ENCODE assay signal across 16 cellular contexts in genomic region chr2:146807568-146808168, GRCh38.
DNase-seq lines count a peak whose midpoint lies in the region; ATAC-seq, FAIRE-seq and TF ChIP-seq lines count a peak whose summit lies in the region.
"Had no signal": no experiment of that assay in that cellular context is flagged by ENCODE, and none has a peak within 500 bp of the region (broad histone marks: within the 10 kb centered on the region; RNA-seq: fewer than 3 reads in every experiment).

No MANE protein-coding gene starts in this region.

- H3K4me3 ChIP-seq in GM12878 (no peak overlapping the region), skeletal muscle cell (ENCODE audit: low read depth, low read length) (no peak overlapping the region), A673 (ENCODE audit: low read depth, low read length, poor library complexity, severe bottlenecking) (no peak overlapping the region)

- H3K9me3 ChIP-seq in GM12878 (replicated peaks; ENCODE audit: control insufficient read depth, insufficient read depth, low read length) (no peaks in the 10 kb centered on the region), A673 (ENCODE audit: low read depth, low read length, poor library complexity, severe bottlenecking) (no peaks in the 10 kb centered on the region)

- H3K4me1 ChIP-seq in GM12878 (ENCODE audit: control insufficient read depth, insufficient read depth, low read length): no peaks in the 10 kb centered on the region
- H3K4me1 ChIP-seq in A673 (ENCODE audit: insufficient read depth, low read length, poor library complexity, severe bottlenecking): no peaks in the 10 kb centered on the region
- peaks cover 8% of the 10 kb centered on the region for H3K4me1 ChIP-seq in foreskin keratinocyte

- 58% methylated on average over 13 of the region's 17 CpGs for WGBS in GM12878 (ENCODE audit: insufficient coverage, insufficient replicate concordance, low lambda C conversion rate, missing lambda C conversion rate)

- in situ Hi-C loops in GM12878 (cut with MboI): no loop called here

- CTCF ChIA-PET in GM12878 (lab: Yijun Ruan, JAX) (interaction anchor here (1.1 kb wide), 1 partner anchor 112 kb away, joined by 4 read pairs; no protein-coding TSS in a partner anchor), A673 (lab: Charles Lee) (no interaction called here)

- no peak for FAIRE-seq in GM12878 (lab: Jason Lieb, UNC)
- FAIRE-seq: HepG2 had no signal

- no peak overlapping the region for H3K9ac ChIP-seq in GM12878 (ENCODE audit: control insufficient read depth, insufficient read depth, low read length)

- no peaks in the 10 kb centered on the region for H4K20me1 ChIP-seq in GM12878 (ENCODE audit: control insufficient read depth, insufficient read depth)

- no peak for TF ChIP-seq POLR2A in GM12878 (IDR thresholded peaks at IDR 0.05; ENCODE audit: low read depth, low read length)

- no peaks in the 10 kb centered on the region for H3K79me2 ChIP-seq in GM12878 (ENCODE audit: control insufficient read depth, insufficient read depth, low read length)

- SMC1A ChIA-PET in GM12878 (lab: Charles Lee; ENCODE audit: uncharacterized antibody, unreplicated experiment): interaction anchor here (0.5 to 1.7 kb wide), 8 partner anchors 10 to 125 kb away, joined by 3 to 9 read pairs (median 4); no protein-coding TSS in a partner anchor

- H3K27ac ChIP-seq in GM12878 (ENCODE audit: control insufficient read depth, insufficient read depth) (no peak overlapping the region), A673 (ENCODE audit: low read depth, low read length, poor library complexity, severe bottlenecking) (no peak overlapping the region), foreskin keratinocyte (no peak overlapping the region)
- H3K27ac ChIP-seq: C4-2B had no signal

- RAD21 ChIA-PET in GM12878 (lab: Charles Lee; ENCODE audit: unreplicated experiment): interaction anchor here (1.0 to 1.7 kb wide), 3 partner anchors 10 to 87 kb away, joined by 3 to 5 read pairs (median 4); no protein-coding TSS in a partner anchor

- DNase-seq in NCI-H82 (lab: John Stamatoyannopoulos, UW) (peak; percentile 97), GM12878 (ENCODE audit: low read depth, low spot score) (no peak), skeletal muscle cell (ENCODE audit: low read depth) (peak; percentile 17), A673 (ENCODE audit: low spot score) (no peak), foreskin keratinocyte (no peak)
- DNase-seq: KG1, NCI-H1436, NCI-H2029, NCI-H2171, NCI-H510A had no signal

- no peak overlapping the region for H2AFZ ChIP-seq in GM12878 (ENCODE audit: control insufficient read depth, low read depth, low read length)

- no TSS peak for BruUV-seq in GM12878 (replicated peaks; lab: Mats Ljungman, UMichigan)
- BruUV-seq in A673 (replicated peaks; lab: Mats Ljungman, UMichigan): no TSS peak

- no peak overlapping the region for H3K4me2 ChIP-seq in GM12878 (ENCODE audit: control insufficient read depth, insufficient read depth)

- TF ChIP-seq RAD21 in GM12878 (IDR thresholded peaks at IDR 0.05; ENCODE audit: insufficient read depth, low read depth, low read length): no peak

- no peak for TF ChIP-seq CTCF in GM12878 (IDR thresholded peaks at IDR 0.05 in 2 of 3, conservative IDR thresholded peaks at IDR 0.05 in 1 of 3; ENCODE audit: control insufficient read depth in 2 of 3, extremely low read depth in 1 of 3, insufficient read depth in 1 of 3, low read depth in 3 of 3, low read length in 3 of 3)
- TF ChIP-seq CTCF in A673 (conservative IDR thresholded peaks at IDR 0.05; ENCODE audit: low read depth, low read length): no peak
- no peak for TF ChIP-seq CTCF in foreskin keratinocyte (conservative IDR thresholded peaks at IDR 0.05)

- POLR2A ChIA-PET in GM12878 (lab: Charles Lee): interaction anchor here (0.7 to 2.5 kb wide), 5 partner anchors 9 to 73 kb away, joined by 3 to 8 read pairs (median 4); no protein-coding TSS in a partner anchor
- POLR2A ChIA-PET in A673 (lab: Charles Lee; ENCODE audit: low non-redundant PET): no interaction called here

- TF ChIP-seq EP300 in GM12878 (IDR thresholded peaks at IDR 0.05; ENCODE audit: borderline replicate concordance in 1 of 2, control insufficient read depth in 1 of 2, low read depth in 2 of 2, low read length in 2 of 2): no peak

- no peaks in the 10 kb centered on the region for H3K27me3 ChIP-seq in GM12878 (replicated peaks in 1 of 2; ENCODE audit: control insufficient read depth in 2 of 2, insufficient read depth in 2 of 2, low read length in 1 of 2)
- H3K27me3 ChIP-seq in A673 (replicated peaks; ENCODE audit: insufficient read depth, low read depth, low read length, poor library complexity): no peaks in the 10 kb centered on the region
- no peaks in the 10 kb centered on the region for H3K27me3 ChIP-seq in foreskin keratinocyte

- intact Hi-C loops in GM12878 (cut with micrococcal nuclease; ENCODE audit: unreplicated experiment) (no loop called here), A673 (cut with micrococcal nuclease; ENCODE audit: unreplicated experiment) (no loop called here)

- H3K36me3 ChIP-seq in GM12878 (ENCODE audit: control insufficient read depth in 2 of 2, insufficient read depth in 2 of 2, low read length in 1 of 2) (no peaks in the 10 kb centered on the region), A673 (ENCODE audit: insufficient read depth, low read length, poor library complexity, severe bottlenecking) (no peaks in the 10 kb centered on the region)

- ATAC-seq in GM19025 (IDR thresholded peaks at IDR 0.05; ENCODE audit: low read depth, unreplicated experiment): peak; percentile 43
- peak; percentile 84 for ATAC-seq in GM12878
- ATAC-seq in GM21447 (IDR thresholded peaks at IDR 0.05; ENCODE audit: unreplicated experiment): no peak
- ATAC-seq in foreskin keratinocyte: no peak
- no peak for ATAC-seq in HG03342 (IDR thresholded peaks at IDR 0.05; ENCODE audit: unreplicated experiment)
- ATAC-seq: HCT116, HepG2 had no signal

TF ChIP-seq in GM12878, 131 proteins besides CTCF, POLR2A, EP300 and RAD21 (continues in another document):
- TF ChIP-seq CBFB (IDR thresholded peaks at IDR 0.05; ENCODE audit: low read depth): no peak
- no peak for TF ChIP-seq E4F1 (IDR thresholded peaks at IDR 0.05; ENCODE audit: borderline replicate concordance, partially characterized antibody)
- TF ChIP-seq ZBTB33 (IDR thresholded peaks at IDR 0.05): no peak
- no peak for TF ChIP-seq CHD2 (IDR thresholded peaks at IDR 0.05; ENCODE audit: borderline replicate concordance, low read depth, low read length)
- no peak for TF ChIP-seq RELA (IDR thresholded peaks at IDR 0.05; ENCODE audit: borderline replicate concordance, partially characterized antibody)
- TF ChIP-seq TCF3 (IDR thresholded peaks at IDR 0.05; ENCODE audit: borderline replicate concordance, insufficient read depth, low read depth, low read length): no peak
- 0 out of 2 replicates have a peak, but pooled peaks have one; percentile 52 for TF ChIP-seq LARP7 (IDR thresholded peaks at IDR 0.05)
- TF ChIP-seq NKRF (conservative IDR thresholded peaks at IDR 0.05): 0 out of 2 replicates have a peak, but pooled peaks have one; percentile 35

Comparison
In these comparisons a context has a peak if more than half of its experiments do, and no peak if none do; other contexts are left out.
1. ATAC-seq: peak in GM19025 (single experiment) and GM12878 (single experiment); none in GM21447 (single experiment), foreskin keratinocyte (single experiment) and HG03342 (single experiment).
2. DNase-seq: peak in NCI-H82 (single experiment) and skeletal muscle cell (single experiment); none in GM12878 (single experiment), A673 (single experiment) and foreskin keratinocyte (0 of 2).